9 cellular contexts compared by ENCODE assay signal in the genomic region with DNA sequence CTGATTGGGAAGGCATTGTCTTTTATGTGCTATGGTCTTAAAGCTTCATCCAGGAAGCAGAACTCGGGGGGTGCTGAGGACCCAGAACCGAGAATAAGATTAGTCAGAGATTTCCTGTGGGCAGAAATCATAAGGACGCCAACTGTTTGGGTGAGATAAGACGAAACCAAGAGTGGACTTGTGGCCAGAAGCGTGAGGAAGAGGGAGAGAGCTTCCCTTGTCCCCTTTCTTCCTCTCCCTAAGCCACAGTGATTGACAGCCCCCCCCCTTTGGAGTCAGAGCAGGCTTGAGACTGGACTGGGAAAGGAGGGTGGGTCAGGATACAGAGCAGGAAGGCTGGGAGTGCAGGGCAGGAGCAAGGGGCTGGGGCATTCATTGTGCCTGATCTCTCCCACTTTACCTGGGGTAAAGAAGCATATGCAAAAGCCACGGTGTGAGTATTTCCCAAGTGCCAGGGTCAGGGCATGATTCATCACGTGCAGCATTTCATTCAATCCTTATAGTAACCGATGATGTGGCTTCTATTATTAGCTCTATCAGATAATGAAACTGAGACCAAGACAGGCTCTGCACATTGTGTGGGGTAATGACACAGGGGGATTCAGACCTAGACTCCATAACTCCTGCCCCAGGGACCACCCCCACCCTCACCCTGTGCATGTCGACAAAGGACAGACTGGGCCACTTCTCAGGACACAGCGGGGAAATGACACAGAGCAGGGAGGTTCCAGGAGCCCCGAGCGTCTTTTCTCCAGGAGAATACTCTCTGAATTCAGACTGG. TPM values are rescaled to one million over a fixed set of nuclear protein-coding genes. Genes with fewer than 3 reads are reported as not detected.
DNase-seq lines count a peak whose midpoint lies in the region; ATAC-seq, FAIRE-seq and TF ChIP-seq lines count a peak whose summit lies in the region.
"Had no signal": no experiment of that assay in that cellular context is flagged by ENCODE, and none has a peak within 500 bp of the region (broad histone marks: within the 10 kb centered on the region; RNA-seq: fewer than 3 reads in every experiment).

No MANE protein-coding gene starts in this region.

- no peak for TF ChIP-seq POLR2A in body of pancreas (IDR thresholded peaks at IDR 0.05)

- no peak overlapping the region for H2AFZ ChIP-seq in neural progenitor cell (replicated peaks)

- H3K79me2 ChIP-seq in neural progenitor cell (ENCODE audit: low read depth) = no peaks in the 10 kb centered on the region

- no peaks in the 10 kb centered on the region for H3F3A ChIP-seq in neural progenitor cell (ENCODE audit: low read depth)

- no peaks in the 10 kb centered on the region for H3K36me3 Mint-ChIP-seq in neural progenitor cell

- no peak overlapping the region for H3K4me3 Mint-ChIP-seq in neural progenitor cell

- no peaks in the 10 kb centered on the region for H3K27me3 ChIP-seq in adipocyte (replicated peaks; ENCODE audit: control insufficient read depth, insufficient read depth, low read length)
- H3K27me3 ChIP-seq in neural progenitor cell = peaks cover 17% of the 10 kb centered on the region
- no peaks in the 10 kb centered on the region for H3K27me3 ChIP-seq in body of pancreas

- H3K9me3 ChIP-seq in adipocyte (ENCODE audit: control insufficient read depth, low read length) (no peaks in the 10 kb centered on the region), neural progenitor cell (ENCODE audit: low read depth) (no peaks in the 10 kb centered on the region), body of pancreas (no peaks in the 10 kb centered on the region)

- DNase-seq in GM19239 (ENCODE audit: insufficient read length, low spot score) (no peak), adipocyte (ENCODE audit: low read depth) (peak; percentile 19), neural progenitor cell (ENCODE audit: low spot score) (no peak), body of pancreas (no peak), retina (no peak)
- DNase-seq in stimulated activated CD4-positive, alpha-beta T cell treated with anti-CD3 and anti-CD28 coated beads, Interleukin-4, amount 100 ng/mL, for 1 hour = no peak

- peaks cover 8% of the 10 kb centered on the region for H3K27me3 Mint-ChIP-seq in neural progenitor cell (ENCODE audit: insufficient read depth, low read depth)

- TF ChIP-seq CTCF in neural progenitor cell (IDR thresholded peaks at IDR 0.05) (no peak), body of pancreas (IDR thresholded peaks at IDR 0.05) (no peak)

- peak overlapping the region; percentile 65 for H3K27ac Mint-ChIP-seq in neural progenitor cell

- H3K9me3 Mint-ChIP-seq in neural progenitor cell = no peaks in the 10 kb centered on the region

- ATAC-seq in HG03342 (IDR thresholded peaks at IDR 0.05; ENCODE audit: unreplicated experiment) = peak; percentile 68
- no peak for ATAC-seq in body of pancreas
- no peak for ATAC-seq in HG03571 (IDR thresholded peaks at IDR 0.05; ENCODE audit: unreplicated experiment)

- WGBS in body of pancreas, 2 donors = 53 to 63% methylated on average over 8 to 12 of the region's 12 CpGs

- H3K4me1 Mint-ChIP-seq in neural progenitor cell = no peaks in the 10 kb centered on the region

- FAIRE-seq in GM19239 (lab: Jason Lieb, UNC) = peak; percentile 82

- no peaks in the 10 kb centered on the region for H4K20me1 ChIP-seq in neural progenitor cell (ENCODE audit: low read depth)

- peak overlapping the region; percentile 29 for H3K4me3 ChIP-seq in adipocyte (ENCODE audit: low read length)
- H3K4me3 ChIP-seq in neural progenitor cell = no peak overlapping the region
- H3K4me3 ChIP-seq in body of pancreas = no peak overlapping the region

- H3K9ac ChIP-seq in adipocyte (ENCODE audit: low read length) (no peak overlapping the region), neural progenitor cell (no peak overlapping the region)

- H3K4me1 ChIP-seq in adipocyte (ENCODE audit: control insufficient read depth, insufficient read depth, low read length) (peaks cover 19% of the 10 kb centered on the region), neural progenitor cell (no peaks in the 10 kb centered on the region), body of pancreas (no peaks in the 10 kb centered on the region)

- H3K27ac ChIP-seq in neural progenitor cell (no peak overlapping the region), body of pancreas (no peak overlapping the region)

- no peak overlapping the region for H3K4me2 ChIP-seq in neural progenitor cell

- intact Hi-C loops in body of pancreas (cut with DNase I) = no loop called here

- H3K36me3 ChIP-seq in adipocyte (ENCODE audit: control insufficient read depth, insufficient read depth, low read length, severe bottlenecking) = no peaks in the 10 kb centered on the region
- H3K36me3 ChIP-seq in neural progenitor cell = no peaks in the 10 kb centered on the region
- no peaks in the 10 kb centered on the region for H3K36me3 ChIP-seq in body of pancreas (replicated peaks in 1 of 2; ENCODE audit: insufficient read depth in 1 of 2, low read depth in 2 of 2)

RNA-seq across cellular contexts. Expression of a gene that starts 3.0 kb away (rescaled TPM):
- total RNA-seq in neural progenitor cell (ENCODE audit: low replicate concordance) (not detected in 2 replicates), body of pancreas (under 1 TPM in 1 of 2 donors, not detected in 1; 0.78 TPM)
- total RNA-seq: endothelial cell of umbilical vein had no signal

RNA-seq across cellular contexts. Expression of a gene that starts 49.4 kb away (rescaled TPM):
- total RNA-seq in neural progenitor cell (ENCODE audit: low replicate concordance) = 0.02 and 0.87 TPM in 2 replicates
- total RNA-seq in body of pancreas = 10 to 100 TPM; 40.5 to 83.4 TPM

RNA-seq across cellular contexts. Expression of a gene that starts 56.6 kb away (rescaled TPM):
- total RNA-seq in neural progenitor cell (ENCODE audit: low replicate concordance) = not detected in 2 replicates
- not detected for total RNA-seq in body of pancreas
- total RNA-seq: endothelial cell of umbilical vein had no signal

Comparison
In these comparisons a context has a peak if more than half of its experiments do, and no peak if none do; other contexts are left out.
1. RNA of a gene that starts 49.4 kb away (total RNA-seq): 40.5 to 83.4 TPM in body of pancreas; 0.02 to 0.87 TPM in neural progenitor cell; every median in the first group is over 10 times any median in the second.